ENCODE assay signal across 1 cellular context in genomic region chr6:41741625-41742490, GRCh38.
TF ChIP-seq lines count a peak whose summit lies in the region.

No MANE protein-coding gene starts in this region.

TF ChIP-seq in HepG2, 621 proteins besides CTCF, POLR2A, EP300 and RAD21 (continued from another document):
- TF ChIP-seq, protein P1, sequence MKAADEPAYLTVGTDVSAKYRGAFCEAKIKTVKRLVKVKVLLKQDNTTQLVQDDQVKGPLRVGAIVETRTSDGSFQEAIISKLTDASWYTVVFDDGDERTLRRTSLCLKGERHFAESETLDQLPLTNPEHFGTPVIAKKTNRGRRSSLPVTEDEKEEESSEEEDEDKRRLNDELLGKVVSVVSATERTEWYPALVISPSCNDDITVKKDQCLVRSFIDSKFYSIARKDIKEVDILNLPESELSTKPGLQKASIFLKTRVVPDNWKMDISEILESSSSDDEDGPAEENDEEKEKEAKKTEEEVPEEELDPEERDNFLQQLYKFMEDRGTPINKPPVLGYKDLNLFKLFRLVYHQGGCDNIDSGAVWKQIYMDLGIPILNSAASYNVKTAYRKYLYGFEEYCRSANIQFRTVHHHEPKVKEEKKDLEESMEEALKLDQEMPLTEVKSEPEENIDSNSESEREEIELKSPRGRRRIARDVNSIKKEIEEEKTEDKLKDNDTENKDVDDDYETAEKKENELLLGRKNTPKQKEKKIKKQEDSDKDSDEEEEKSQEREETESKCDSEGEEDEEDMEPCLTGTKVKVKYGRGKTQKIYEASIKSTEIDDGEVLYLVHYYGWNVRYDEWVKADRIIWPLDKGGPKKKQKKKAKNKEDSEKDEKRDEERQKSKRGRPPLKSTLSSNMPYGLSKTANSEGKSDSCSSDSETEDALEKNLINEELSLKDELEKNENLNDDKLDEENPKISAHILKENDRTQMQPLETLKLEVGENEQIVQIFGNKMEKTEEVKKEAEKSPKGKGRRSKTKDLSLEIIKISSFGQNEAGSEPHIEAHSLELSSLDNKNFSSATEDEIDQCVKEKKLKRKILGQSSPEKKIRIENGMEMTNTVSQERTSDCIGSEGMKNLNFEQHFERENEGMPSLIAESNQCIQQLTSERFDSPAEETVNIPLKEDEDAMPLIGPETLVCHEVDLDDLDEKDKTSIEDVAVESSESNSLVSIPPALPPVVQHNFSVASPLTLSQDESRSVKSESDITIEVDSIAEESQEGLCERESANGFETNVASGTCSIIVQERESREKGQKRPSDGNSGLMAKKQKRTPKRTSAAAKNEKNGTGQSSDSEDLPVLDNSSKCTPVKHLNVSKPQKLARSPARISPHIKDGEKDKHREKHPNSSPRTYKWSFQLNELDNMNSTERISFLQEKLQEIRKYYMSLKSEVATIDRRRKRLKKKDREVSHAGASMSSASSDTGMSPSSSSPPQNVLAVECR (CRISPR knock-in tag; IDR thresholded peaks at IDR 0.05; ENCODE audit: borderline replicate concordance): 0 out of 2 replicates have a peak, but pooled peaks have one; percentile 28
- TF ChIP-seq ZNF451 (CRISPR knock-in tag; IDR thresholded peaks at IDR 0.05) (peak; percentile 28; the same call in 1 of the 2 replicates), RCOR2 (CRISPR knock-in tag; IDR thresholded peaks at IDR 0.05) (0 out of 2 replicates have a peak, but pooled peaks have one; percentile 55), CCDC6 (CRISPR knock-in tag; IDR thresholded peaks at IDR 0.05) (0 out of 2 replicates have a peak, but pooled peaks have one; percentile 58), FOXP1 (IDR thresholded peaks at IDR 0.05) (no peak), FOXP1 (CRISPR knock-in tag; IDR thresholded peaks at IDR 0.05) (peak; percentile 72)
